In the genomic region with DNA sequence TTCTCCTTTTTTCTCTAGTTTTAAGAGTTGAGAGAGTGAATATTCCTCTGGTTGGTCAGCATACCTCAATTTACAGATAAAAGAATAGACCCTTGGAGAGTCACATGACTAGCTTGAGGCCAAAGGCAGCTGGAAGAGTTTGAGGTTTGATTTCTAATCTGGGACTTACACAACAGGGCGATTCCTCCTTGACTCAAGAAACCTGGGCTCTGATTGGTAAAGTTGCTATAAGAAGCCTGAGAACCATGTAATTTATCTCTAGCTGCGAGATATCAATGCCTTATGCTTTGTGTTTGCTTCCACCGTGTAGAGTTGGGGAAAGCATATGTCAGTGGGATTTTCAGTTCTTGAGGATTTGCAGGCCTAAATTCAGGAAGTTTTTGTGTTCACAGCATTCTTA, we compare ENCODE assay signal across 11 cellular contexts.
DNase-seq lines count a peak whose midpoint lies in the region; ATAC-seq and TF ChIP-seq lines count a peak whose summit lies in the region.
"Had no signal": no experiment of that assay in that cellular context is flagged by ENCODE, and none has a peak within 500 bp of the region (broad histone marks: within the 10 kb centered on the region; RNA-seq: fewer than 3 reads in every experiment).

No MANE protein-coding gene starts in this region.

- intact Hi-C loops in heart right ventricle (cut with DNase I) = loop anchor here in 5 of 10 donors (10.0 kb wide), 3 partner anchors 64 to 254 kb away; no protein-coding TSS in a partner anchor
- intact Hi-C loops in left ventricle myocardium superior (cut with micrococcal nuclease) = no loop called here
- intact Hi-C loops in mucosa of descending colon (cut with DNase I, micrococcal nuclease) = no loop called here
- intact Hi-C loops in CD8-positive, alpha-beta T cell (cut with DNase I, micrococcal nuclease) = loop anchor here in 1 of 2 experiments (1.0 kb wide), 1 partner anchor 24 kb away; no protein-coding TSS in a partner anchor

- no peaks in the 10 kb centered on the region for H3K27me3 ChIP-seq in heart right ventricle
- H3K27me3 ChIP-seq in CD8-positive, alpha-beta T cell (ENCODE audit: insufficient read depth, low read length) = no peaks in the 10 kb centered on the region
- H3K27me3 ChIP-seq: ovary had no signal

- H3K9me3 Mint-ChIP-seq in CD8-positive, alpha-beta T cell = no peaks in the 10 kb centered on the region
- H3K9me3 Mint-ChIP-seq: activated naive CD4-positive, alpha-beta T cell treated with anti-CD3 and anti-CD28 coated beads, Interleukin-2, amount 10 ng/mL, durations not matched to agents 7 days and 5 days had no signal

- CTCF ChIA-PET in CD8-positive, alpha-beta T cell (lab: Charles Lee) = no interaction called here

- H3K27ac ChIP-seq in heart right ventricle = peak overlapping the region in 9 of 10 donors; percentile 21 to 93 (median 67)
- H3K27ac ChIP-seq in coronary artery = peak overlapping the region; percentile 27 to 33
- H3K27ac ChIP-seq in urinary bladder (ENCODE audit: low read depth) = peak overlapping the region; percentile 71
- H3K27ac ChIP-seq in CD8-positive, alpha-beta T cell (ENCODE audit: low read depth, low read length) = no peak overlapping the region
- H3K27ac ChIP-seq: ovary had no signal

- H3K4me1 Mint-ChIP-seq in CD8-positive, alpha-beta T cell (ENCODE audit: low read depth) = peaks cover 42% of the 10 kb centered on the region

- POLR2A ChIA-PET in CD8-positive, alpha-beta T cell (lab: Charles Lee) = no interaction called here

- H3K36me3 ChIP-seq in heart right ventricle (peaks cover 0 to 70% (median 6%) of the 10 kb centered on the region in 9 donors), mucosa of descending colon (ENCODE audit: low read depth) (no peaks in the 10 kb centered on the region), urinary bladder (ENCODE audit: insufficient read depth) (no peaks in the 10 kb centered on the region)
- H3K36me3 ChIP-seq in CD8-positive, alpha-beta T cell (ENCODE audit: insufficient read depth, low read length) = peaks cover 7% of the 10 kb centered on the region
- H3K36me3 ChIP-seq: ovary had no signal

- no peaks in the 10 kb centered on the region for H3K27me3 Mint-ChIP-seq in CD8-positive, alpha-beta T cell (ENCODE audit: low read depth)
- H3K27me3 Mint-ChIP-seq: activated naive CD4-positive, alpha-beta T cell treated with anti-CD3 and anti-CD28 coated beads, Interleukin-2, amount 10 ng/mL, durations not matched to agents 7 days and 5 days had no signal

- DNase-seq in heart right ventricle (no peak), left ventricle myocardium superior (no peak), coronary artery (ENCODE audit: low spot score) (no peak), mucosa of descending colon (no peak), NCI-H1105 (lab: John Stamatoyannopoulos, UW) (no peak)
- no peak for DNase-seq in CD8-positive, alpha-beta T cell
- DNase-seq: activated naive CD4-positive, alpha-beta T cell treated with anti-CD3 and anti-CD28 coated beads, Interleukin-2, amount 10 ng/mL, durations not matched to agents 7 days and 5 days; NCI-H69; ovary had no signal

- H3K4me1 ChIP-seq in heart right ventricle (peaks cover 17 to 99% (median 83%) of the 10 kb centered on the region in 9 donors), mucosa of descending colon (ENCODE audit: low read depth) (peaks cover 51% of the 10 kb centered on the region), urinary bladder (ENCODE audit: insufficient read depth) (peaks cover 5% of the 10 kb centered on the region)
- H3K4me1 ChIP-seq in CD8-positive, alpha-beta T cell (ENCODE audit: insufficient read depth, low read length) = peaks cover 14% of the 10 kb centered on the region

- no peak overlapping the region for H3K4me3 Mint-ChIP-seq in CD8-positive, alpha-beta T cell
- H3K4me3 Mint-ChIP-seq: activated naive CD4-positive, alpha-beta T cell treated with anti-CD3 and anti-CD28 coated beads, Interleukin-2, amount 10 ng/mL, durations not matched to agents 7 days and 5 days had no signal

- no peak overlapping the region for H3K27ac Mint-ChIP-seq in CD8-positive, alpha-beta T cell
- H3K27ac Mint-ChIP-seq: activated naive CD4-positive, alpha-beta T cell treated with anti-CD3 and anti-CD28 coated beads, Interleukin-2, amount 10 ng/mL, durations not matched to agents 7 days and 5 days had no signal

- 36 to 45% methylated on average over 3 of the region's 3 CpGs for WGBS in heart right ventricle, 2 donors
- 27% methylated on average over 3 of the region's 3 CpGs for WGBS in urinary bladder

- H3K9me3 ChIP-seq in heart right ventricle (no peaks in the 10 kb centered on the region), mucosa of descending colon (no peaks in the 10 kb centered on the region)
- H3K9me3 ChIP-seq in CD8-positive, alpha-beta T cell (ENCODE audit: low read length) = no peaks in the 10 kb centered on the region
- H3K9me3 ChIP-seq: ovary had no signal

- TF ChIP-seq CTCF in heart right ventricle (IDR thresholded peaks at IDR 0.05) = no peak
- no peak for TF ChIP-seq CTCF in coronary artery (IDR thresholded peaks at IDR 0.05)
- TF ChIP-seq CTCF in mucosa of descending colon (IDR thresholded peaks at IDR 0.05) = no peak
- no peak for TF ChIP-seq CTCF in CD8-positive, alpha-beta T cell (IDR thresholded peaks at IDR 0.05)

- peaks cover 66% of the 10 kb centered on the region for H3K36me3 Mint-ChIP-seq in CD8-positive, alpha-beta T cell

- no peak for ATAC-seq in heart right ventricle
- no peak for ATAC-seq in left ventricle myocardium superior
- peak; percentile 5 for ATAC-seq in mucosa of descending colon
- ATAC-seq in GM21423 (IDR thresholded peaks at IDR 0.05; ENCODE audit: unreplicated experiment) = no peak
- ATAC-seq in CD8-positive, alpha-beta T cell = no peak

- no peak overlapping the region for H3K4me3 ChIP-seq in heart right ventricle
- no peak overlapping the region for H3K4me3 ChIP-seq in coronary artery
- H3K4me3 ChIP-seq in mucosa of descending colon = no peak overlapping the region
- no peak overlapping the region for H3K4me3 ChIP-seq in urinary bladder (ENCODE audit: low read depth, low read length)
- H3K4me3 ChIP-seq in CD8-positive, alpha-beta T cell (ENCODE audit: low read depth, low read length) = no peak overlapping the region
- H3K4me3 ChIP-seq: ovary had no signal
